1 cellular context compared by ENCODE assay signal in genomic region chr6:25450469-25451198, GRCh38.
TF ChIP-seq lines count a peak whose summit lies in the region.

No MANE protein-coding gene starts in this region.

TF ChIP-seq in H1, 55 proteins besides CTCF, POLR2A, EP300 and RAD21:
- TF ChIP-seq SP2 (IDR thresholded peaks at IDR 0.05; ENCODE audit: low read length): no peak
- no peak for TF ChIP-seq GABPA (IDR thresholded peaks at IDR 0.05; ENCODE audit: borderline replicate concordance, insufficient read depth, low read length)
- no peak for TF ChIP-seq POLR2AphosphoS5 (IDR thresholded peaks at IDR 0.05; ENCODE audit: low read depth, low read length)
- TF ChIP-seq CREB1 (IDR thresholded peaks at IDR 0.05): no peak
- no peak for TF ChIP-seq TBP (IDR thresholded peaks at IDR 0.05; ENCODE audit: low read depth, low read length)
- TF ChIP-seq POU5F1 (IDR thresholded peaks at IDR 0.05; ENCODE audit: low read depth, low read length): no peak
- no peak for TF ChIP-seq SAP30 (IDR thresholded peaks at IDR 0.05; ENCODE audit: insufficient read depth, insufficient replicate concordance, low read length)
- no peak for TF ChIP-seq MAFK (IDR thresholded peaks at IDR 0.05; ENCODE audit: low read depth, low read length)
- TF ChIP-seq TAF1 (IDR thresholded peaks at IDR 0.05; ENCODE audit: low read depth, low read length): no peak
- TF ChIP-seq E2F6 (IDR thresholded peaks at IDR 0.05): no peak
- TF ChIP-seq KDM1A (IDR thresholded peaks at IDR 0.05; ENCODE audit: borderline replicate concordance, low read length): no peak
- TF ChIP-seq EGR1 (IDR thresholded peaks at IDR 0.05; ENCODE audit: borderline replicate concordance, low read depth, low read length): no peak
- TF ChIP-seq JUN (IDR thresholded peaks at IDR 0.05; ENCODE audit: low read depth, low read length): no peak
- TF ChIP-seq ATF3 (IDR thresholded peaks at IDR 0.05; ENCODE audit: insufficient read depth, low read depth, low read length): no peak
- TF ChIP-seq TCF12 (IDR thresholded peaks at IDR 0.05; ENCODE audit: low read depth, low read length): no peak
- no peak for TF ChIP-seq JUND (IDR thresholded peaks at IDR 0.05; ENCODE audit: low read length)
- TF ChIP-seq USF2 (IDR thresholded peaks at IDR 0.05; ENCODE audit: low read length): no peak
- no peak for TF ChIP-seq CBX8 (IDR thresholded peaks at IDR 0.05; ENCODE audit: borderline replicate concordance, low read depth, low read length)
